1 cellular context compared by ENCODE assay signal in the genomic region with DNA sequence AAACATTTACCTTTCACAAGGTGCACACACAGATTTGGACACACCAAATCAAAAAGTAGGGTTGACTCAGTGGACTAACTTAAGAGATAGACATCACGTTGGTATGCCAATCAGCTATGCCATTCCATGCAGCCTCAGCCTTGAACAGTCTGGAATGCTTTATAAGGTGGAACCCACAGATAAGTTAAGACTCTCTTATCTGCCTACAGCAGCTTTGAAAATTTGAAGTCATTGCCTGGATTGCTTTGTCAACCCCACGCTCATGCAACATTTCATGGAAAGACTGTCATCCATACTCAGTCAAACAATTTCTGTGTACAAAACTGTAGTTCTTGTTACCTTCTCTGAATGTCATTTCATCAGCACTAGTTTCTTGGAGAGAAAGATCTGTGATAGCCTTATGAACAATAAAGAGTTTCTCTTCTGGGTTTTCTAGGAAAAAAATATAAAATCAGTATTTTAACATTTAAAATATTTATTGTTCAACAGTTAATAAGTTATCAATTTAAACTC.
TF ChIP-seq lines count a peak whose summit lies in the region.

No MANE protein-coding gene starts in this region.

TF ChIP-seq in K562, 482 proteins besides CTCF, POLR2A, EP300 and RAD21 (continued from another document and continues in another):
- TF ChIP-seq, protein P1, sequence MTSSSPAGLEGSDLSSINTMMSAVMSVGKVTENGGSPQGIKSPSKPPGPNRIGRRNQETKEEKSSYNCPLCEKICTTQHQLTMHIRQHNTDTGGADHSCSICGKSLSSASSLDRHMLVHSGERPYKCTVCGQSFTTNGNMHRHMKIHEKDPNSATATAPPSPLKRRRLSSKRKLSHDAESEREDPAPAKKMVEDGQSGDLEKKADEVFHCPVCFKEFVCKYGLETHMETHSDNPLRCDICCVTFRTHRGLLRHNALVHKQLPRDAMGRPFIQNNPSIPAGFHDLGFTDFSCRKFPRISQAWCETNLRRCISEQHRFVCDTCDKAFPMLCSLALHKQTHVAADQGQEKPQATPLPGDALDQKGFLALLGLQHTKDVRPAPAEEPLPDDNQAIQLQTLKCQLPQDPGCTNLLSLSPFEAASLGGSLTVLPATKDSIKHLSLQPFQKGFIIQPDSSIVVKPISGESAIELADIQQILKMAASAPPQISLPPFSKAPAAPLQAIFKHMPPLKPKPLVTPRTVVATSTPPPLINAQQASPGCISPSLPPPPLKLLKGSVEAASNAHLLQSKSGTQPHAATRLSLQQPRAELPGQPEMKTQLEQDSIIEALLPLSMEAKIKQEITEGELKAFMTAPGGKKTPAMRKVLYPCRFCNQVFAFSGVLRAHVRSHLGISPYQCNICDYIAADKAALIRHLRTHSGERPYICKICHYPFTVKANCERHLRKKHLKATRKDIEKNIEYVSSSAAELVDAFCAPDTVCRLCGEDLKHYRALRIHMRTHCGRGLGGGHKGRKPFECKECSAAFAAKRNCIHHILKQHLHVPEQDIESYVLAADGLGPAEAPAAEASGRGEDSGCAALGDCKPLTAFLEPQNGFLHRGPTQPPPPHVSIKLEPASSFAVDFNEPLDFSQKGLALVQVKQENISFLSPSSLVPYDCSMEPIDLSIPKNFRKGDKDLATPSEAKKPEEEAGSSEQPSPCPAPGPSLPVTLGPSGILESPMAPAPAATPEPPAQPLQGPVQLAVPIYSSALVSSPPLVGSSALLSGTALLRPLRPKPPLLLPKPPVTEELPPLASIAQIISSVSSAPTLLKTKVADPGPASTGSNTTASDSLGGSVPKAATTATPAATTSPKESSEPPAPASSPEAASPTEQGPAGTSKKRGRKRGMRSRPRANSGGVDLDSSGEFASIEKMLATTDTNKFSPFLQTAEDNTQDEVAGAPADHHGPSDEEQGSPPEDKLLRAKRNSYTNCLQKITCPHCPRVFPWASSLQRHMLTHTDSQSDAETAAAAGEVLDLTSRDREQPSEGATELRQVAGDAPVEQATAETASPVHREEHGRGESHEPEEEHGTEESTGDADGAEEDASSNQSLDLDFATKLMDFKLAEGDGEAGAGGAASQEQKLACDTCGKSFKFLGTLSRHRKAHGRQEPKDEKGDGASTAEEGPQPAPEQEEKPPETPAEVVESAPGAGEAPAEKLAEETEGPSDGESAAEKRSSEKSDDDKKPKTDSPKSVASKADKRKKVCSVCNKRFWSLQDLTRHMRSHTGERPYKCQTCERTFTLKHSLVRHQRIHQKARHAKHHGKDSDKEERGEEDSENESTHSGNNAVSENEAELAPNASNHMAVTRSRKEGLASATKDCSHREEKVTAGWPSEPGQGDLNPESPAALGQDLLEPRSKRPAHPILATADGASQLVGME (CRISPR knock-in tag; IDR thresholded peaks at IDR 0.05), result 0 out of 2 replicates have a peak, but pooled peaks have one; percentile 46
- TF ChIP-seq, protein P2, sequence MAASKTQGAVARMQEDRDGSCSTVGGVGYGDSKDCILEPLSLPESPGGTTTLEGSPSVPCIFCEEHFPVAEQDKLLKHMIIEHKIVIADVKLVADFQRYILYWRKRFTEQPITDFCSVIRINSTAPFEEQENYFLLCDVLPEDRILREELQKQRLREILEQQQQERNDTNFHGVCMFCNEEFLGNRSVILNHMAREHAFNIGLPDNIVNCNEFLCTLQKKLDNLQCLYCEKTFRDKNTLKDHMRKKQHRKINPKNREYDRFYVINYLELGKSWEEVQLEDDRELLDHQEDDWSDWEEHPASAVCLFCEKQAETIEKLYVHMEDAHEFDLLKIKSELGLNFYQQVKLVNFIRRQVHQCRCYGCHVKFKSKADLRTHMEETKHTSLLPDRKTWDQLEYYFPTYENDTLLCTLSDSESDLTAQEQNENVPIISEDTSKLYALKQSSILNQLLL (CRISPR knock-in tag; IDR thresholded peaks at IDR 0.05; ENCODE audit: borderline replicate concordance), result no peak
- TF ChIP-seq NUFIP1 (IDR thresholded peaks at IDR 0.05; ENCODE audit: partially characterized antibody), result peak; percentile 57
- TF ChIP-seq SRSF7 (optimal IDR thresholded peaks at IDR 0.05; ENCODE audit: low read depth, low read length), result no peak
- TF ChIP-seq KLF16 (IDR thresholded peaks at IDR 0.05), result peak; percentile 98
- TF ChIP-seq, protein P3, sequence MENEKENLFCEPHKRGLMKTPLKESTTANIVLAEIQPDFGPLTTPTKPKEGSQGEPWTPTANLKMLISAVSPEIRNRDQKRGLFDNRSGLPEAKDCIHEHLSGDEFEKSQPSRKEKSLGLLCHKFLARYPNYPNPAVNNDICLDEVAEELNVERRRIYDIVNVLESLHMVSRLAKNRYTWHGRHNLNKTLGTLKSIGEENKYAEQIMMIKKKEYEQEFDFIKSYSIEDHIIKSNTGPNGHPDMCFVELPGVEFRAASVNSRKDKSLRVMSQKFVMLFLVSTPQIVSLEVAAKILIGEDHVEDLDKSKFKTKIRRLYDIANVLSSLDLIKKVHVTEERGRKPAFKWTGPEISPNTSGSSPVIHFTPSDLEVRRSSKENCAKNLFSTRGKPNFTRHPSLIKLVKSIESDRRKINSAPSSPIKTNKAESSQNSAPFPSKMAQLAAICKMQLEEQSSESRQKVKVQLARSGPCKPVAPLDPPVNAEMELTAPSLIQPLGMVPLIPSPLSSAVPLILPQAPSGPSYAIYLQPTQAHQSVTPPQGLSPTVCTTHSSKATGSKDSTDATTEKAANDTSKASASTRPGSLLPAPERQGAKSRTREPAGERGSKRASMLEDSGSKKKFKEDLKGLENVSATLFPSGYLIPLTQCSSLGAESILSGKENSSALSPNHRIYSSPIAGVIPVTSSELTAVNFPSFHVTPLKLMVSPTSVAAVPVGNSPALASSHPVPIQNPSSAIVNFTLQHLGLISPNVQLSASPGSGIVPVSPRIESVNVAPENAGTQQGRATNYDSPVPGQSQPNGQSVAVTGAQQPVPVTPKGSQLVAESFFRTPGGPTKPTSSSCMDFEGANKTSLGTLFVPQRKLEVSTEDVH (IDR thresholded peaks at IDR 0.05; ENCODE audit: low read depth, partially characterized antibody), result no peak
- 0 out of 2 replicates have a peak, but pooled peaks have one; percentile 60 for TF ChIP-seq RUNX1 (IDR thresholded peaks at IDR 0.05; ENCODE audit: low read depth)
- TF ChIP-seq, protein P4, sequence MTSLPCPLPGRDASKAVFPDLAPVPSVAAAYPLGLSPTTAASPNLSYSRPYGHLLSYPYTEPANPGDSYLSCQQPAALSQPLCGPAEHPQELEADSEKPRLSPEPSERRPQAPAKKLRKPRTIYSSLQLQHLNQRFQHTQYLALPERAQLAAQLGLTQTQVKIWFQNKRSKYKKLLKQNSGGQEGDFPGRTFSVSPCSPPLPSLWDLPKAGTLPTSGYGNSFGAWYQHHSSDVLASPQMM (CRISPR knock-in tag; IDR thresholded peaks at IDR 0.05), result no peak
- TF ChIP-seq, protein P5, sequence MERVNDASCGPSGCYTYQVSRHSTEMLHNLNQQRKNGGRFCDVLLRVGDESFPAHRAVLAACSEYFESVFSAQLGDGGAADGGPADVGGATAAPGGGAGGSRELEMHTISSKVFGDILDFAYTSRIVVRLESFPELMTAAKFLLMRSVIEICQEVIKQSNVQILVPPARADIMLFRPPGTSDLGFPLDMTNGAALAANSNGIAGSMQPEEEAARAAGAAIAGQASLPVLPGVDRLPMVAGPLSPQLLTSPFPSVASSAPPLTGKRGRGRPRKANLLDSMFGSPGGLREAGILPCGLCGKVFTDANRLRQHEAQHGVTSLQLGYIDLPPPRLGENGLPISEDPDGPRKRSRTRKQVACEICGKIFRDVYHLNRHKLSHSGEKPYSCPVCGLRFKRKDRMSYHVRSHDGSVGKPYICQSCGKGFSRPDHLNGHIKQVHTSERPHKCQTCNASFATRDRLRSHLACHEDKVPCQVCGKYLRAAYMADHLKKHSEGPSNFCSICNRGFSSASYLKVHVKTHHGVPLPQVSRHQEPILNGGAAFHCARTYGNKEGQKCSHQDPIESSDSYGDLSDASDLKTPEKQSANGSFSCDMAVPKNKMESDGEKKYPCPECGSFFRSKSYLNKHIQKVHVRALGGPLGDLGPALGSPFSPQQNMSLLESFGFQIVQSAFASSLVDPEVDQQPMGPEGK (CRISPR knock-in tag; IDR thresholded peaks at IDR 0.05; ENCODE audit: borderline replicate concordance), result 0 out of 2 replicates have a peak, but pooled peaks have one; percentile 37
- TF ChIP-seq ZBED1 (IDR thresholded peaks at IDR 0.05), result peak; percentile 94; the same call in 1 of the 2 replicates
- peak; percentile 99 for TF ChIP-seq CBFA2T2 (conservative IDR thresholded peaks at IDR 0.05)
- peak; percentile 95 for TF ChIP-seq KHSRP (IDR thresholded peaks at IDR 0.05)
- TF ChIP-seq, protein P6, sequence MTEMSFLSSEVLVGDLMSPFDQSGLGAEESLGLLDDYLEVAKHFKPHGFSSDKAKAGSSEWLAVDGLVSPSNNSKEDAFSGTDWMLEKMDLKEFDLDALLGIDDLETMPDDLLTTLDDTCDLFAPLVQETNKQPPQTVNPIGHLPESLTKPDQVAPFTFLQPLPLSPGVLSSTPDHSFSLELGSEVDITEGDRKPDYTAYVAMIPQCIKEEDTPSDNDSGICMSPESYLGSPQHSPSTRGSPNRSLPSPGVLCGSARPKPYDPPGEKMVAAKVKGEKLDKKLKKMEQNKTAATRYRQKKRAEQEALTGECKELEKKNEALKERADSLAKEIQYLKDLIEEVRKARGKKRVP (CRISPR knock-in tag; IDR thresholded peaks at IDR 0.05), result peak; percentile 95
- TF ChIP-seq, protein P7, sequence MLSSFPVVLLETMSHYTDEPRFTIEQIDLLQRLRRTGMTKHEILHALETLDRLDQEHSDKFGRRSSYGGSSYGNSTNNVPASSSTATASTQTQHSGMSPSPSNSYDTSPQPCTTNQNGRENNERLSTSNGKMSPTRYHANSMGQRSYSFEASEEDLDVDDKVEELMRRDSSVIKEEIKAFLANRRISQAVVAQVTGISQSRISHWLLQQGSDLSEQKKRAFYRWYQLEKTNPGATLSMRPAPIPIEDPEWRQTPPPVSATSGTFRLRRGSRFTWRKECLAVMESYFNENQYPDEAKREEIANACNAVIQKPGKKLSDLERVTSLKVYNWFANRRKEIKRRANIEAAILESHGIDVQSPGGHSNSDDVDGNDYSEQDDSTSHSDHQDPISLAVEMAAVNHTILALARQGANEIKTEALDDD (IDR thresholded peaks at IDR 0.05), result peak; percentile 80
- no peak for TF ChIP-seq PTBP1 (IDR thresholded peaks at IDR 0.05; ENCODE audit: low read depth, low read length)
- no peak for TF ChIP-seq ZKSCAN3 (CRISPR knock-in tag; IDR thresholded peaks at IDR 0.05)
- TF ChIP-seq NCOA1 (IDR thresholded peaks at IDR 0.05; ENCODE audit: low read depth), result peak; percentile 95
- TF ChIP-seq TAL1 (IDR thresholded peaks at IDR 0.05), result peak; percentile 100
- no peak for TF ChIP-seq ELF1 (tag; IDR thresholded peaks at IDR 0.05)
- TF ChIP-seq MED1 (CRISPR knock-in tag; IDR thresholded peaks at IDR 0.05; ENCODE audit: borderline replicate concordance), result no peak
- no peak for TF ChIP-seq ZKSCAN1 (IDR thresholded peaks at IDR 0.05; ENCODE audit: low read depth, low read length)
- no peak for TF ChIP-seq ZFP30 (CRISPR knock-in tag; IDR thresholded peaks at IDR 0.05; ENCODE audit: borderline replicate concordance)
- TF ChIP-seq, protein P8, sequence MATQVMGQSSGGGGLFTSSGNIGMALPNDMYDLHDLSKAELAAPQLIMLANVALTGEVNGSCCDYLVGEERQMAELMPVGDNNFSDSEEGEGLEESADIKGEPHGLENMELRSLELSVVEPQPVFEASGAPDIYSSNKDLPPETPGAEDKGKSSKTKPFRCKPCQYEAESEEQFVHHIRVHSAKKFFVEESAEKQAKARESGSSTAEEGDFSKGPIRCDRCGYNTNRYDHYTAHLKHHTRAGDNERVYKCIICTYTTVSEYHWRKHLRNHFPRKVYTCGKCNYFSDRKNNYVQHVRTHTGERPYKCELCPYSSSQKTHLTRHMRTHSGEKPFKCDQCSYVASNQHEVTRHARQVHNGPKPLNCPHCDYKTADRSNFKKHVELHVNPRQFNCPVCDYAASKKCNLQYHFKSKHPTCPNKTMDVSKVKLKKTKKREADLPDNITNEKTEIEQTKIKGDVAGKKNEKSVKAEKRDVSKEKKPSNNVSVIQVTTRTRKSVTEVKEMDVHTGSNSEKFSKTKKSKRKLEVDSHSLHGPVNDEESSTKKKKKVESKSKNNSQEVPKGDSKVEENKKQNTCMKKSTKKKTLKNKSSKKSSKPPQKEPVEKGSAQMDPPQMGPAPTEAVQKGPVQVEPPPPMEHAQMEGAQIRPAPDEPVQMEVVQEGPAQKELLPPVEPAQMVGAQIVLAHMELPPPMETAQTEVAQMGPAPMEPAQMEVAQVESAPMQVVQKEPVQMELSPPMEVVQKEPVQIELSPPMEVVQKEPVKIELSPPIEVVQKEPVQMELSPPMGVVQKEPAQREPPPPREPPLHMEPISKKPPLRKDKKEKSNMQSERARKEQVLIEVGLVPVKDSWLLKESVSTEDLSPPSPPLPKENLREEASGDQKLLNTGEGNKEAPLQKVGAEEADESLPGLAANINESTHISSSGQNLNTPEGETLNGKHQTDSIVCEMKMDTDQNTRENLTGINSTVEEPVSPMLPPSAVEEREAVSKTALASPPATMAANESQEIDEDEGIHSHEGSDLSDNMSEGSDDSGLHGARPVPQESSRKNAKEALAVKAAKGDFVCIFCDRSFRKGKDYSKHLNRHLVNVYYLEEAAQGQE (CRISPR knock-in tag; IDR thresholded peaks at IDR 0.05; ENCODE audit: low read depth), result peak; percentile 74; the same call in 1 of the 2 replicates
- TF ChIP-seq DACH1 (IDR thresholded peaks at IDR 0.05; ENCODE audit: partially characterized antibody), result peak; percentile 77
- TF ChIP-seq, protein P9, sequence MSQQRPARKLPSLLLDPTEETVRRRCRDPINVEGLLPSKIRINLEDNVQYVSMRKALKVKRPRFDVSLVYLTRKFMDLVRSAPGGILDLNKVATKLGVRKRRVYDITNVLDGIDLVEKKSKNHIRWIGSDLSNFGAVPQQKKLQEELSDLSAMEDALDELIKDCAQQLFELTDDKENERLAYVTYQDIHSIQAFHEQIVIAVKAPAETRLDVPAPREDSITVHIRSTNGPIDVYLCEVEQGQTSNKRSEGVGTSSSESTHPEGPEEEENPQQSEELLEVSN (IDR thresholded peaks at IDR 0.05; ENCODE audit: borderline replicate concordance in 1 of 2, extremely low read depth in 1 of 2, insufficient read depth in 1 of 2, insufficient read length in 1 of 2, low read depth in 1 of 2, low read length in 1 of 2, poor library complexity in 1 of 2, severe bottlenecking in 1 of 2), result no peak
- TF ChIP-seq, protein P10, sequence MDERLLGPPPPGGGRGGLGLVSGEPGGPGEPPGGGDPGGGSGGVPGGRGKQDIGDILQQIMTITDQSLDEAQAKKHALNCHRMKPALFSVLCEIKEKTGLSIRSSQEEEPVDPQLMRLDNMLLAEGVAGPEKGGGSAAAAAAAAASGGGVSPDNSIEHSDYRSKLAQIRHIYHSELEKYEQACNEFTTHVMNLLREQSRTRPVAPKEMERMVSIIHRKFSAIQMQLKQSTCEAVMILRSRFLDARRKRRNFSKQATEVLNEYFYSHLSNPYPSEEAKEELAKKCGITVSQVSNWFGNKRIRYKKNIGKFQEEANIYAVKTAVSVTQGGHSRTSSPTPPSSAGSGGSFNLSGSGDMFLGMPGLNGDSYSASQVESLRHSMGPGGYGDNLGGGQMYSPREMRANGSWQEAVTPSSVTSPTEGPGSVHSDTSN (CRISPR knock-in tag; IDR thresholded peaks at IDR 0.05; ENCODE audit: low read depth), result no peak
- TF ChIP-seq, protein P10 (tag; conservative IDR thresholded peaks at IDR 0.05; ENCODE audit: low read depth), result peak; percentile 94
- peak; percentile 42; the same call in 1 of the 2 replicates for TF ChIP-seq PTTG1 (tag; IDR thresholded peaks at IDR 0.05; ENCODE audit: low read depth)
- peak; percentile 67 for TF ChIP-seq C11orf30 (IDR thresholded peaks at IDR 0.05; ENCODE audit: low read depth)
- TF ChIP-seq ZNF551 (CRISPR knock-in tag; IDR thresholded peaks at IDR 0.05), result no peak
- no peak for TF ChIP-seq MCM3 (IDR thresholded peaks at IDR 0.05)
- TF ChIP-seq OTX1 (CRISPR knock-in tag; IDR thresholded peaks at IDR 0.05), result peak; percentile 77
